8 cellular contexts compared by ENCODE assay signal in genomic region chr2:84481702-84482101, GRCh38. TPM values are rescaled to one million over a fixed set of nuclear protein-coding genes. Genes with fewer than 3 reads are reported as not detected.
A peak's percentile ranks its signal among the peaks of the same experiment; 100 is the strongest.
DNase-seq lines count a peak whose midpoint lies in the region; ATAC-seq and TF ChIP-seq lines count a peak whose summit lies in the region.
"Had no signal": no experiment of that assay in that cellular context is flagged by ENCODE, and none has a peak within 500 bp of the region (broad histone marks: within the 10 kb centered on the region; RNA-seq: fewer than 3 reads in every experiment).

No MANE protein-coding gene starts in this region.

- H3K4me1 Mint-ChIP-seq in activated CD4-positive, alpha-beta T cell treated with anti-CD3 and anti-CD28 coated beads, Interleukin-2, amount 10 ng/mL, durations not matched to agents 24 days and 14 days, result peaks cover 14% of the 10 kb centered on the region

- intact Hi-C loops in activated CD4-positive, alpha-beta T cell treated with anti-CD3 and anti-CD28 coated beads, Interleukin-2, amount 10 ng/mL, durations not matched to agents 24 days and 14 days (cut with micrococcal nuclease), result no loop called here
- intact Hi-C loops in dorsolateral prefrontal cortex (cut with DNase I) (no loop called here), stomach (cut with DNase I; ENCODE audit: low total_unique reads) (no loop called here)

- no peak overlapping the region for H3K4me3 Mint-ChIP-seq in activated CD4-positive, alpha-beta T cell treated with anti-CD3 and anti-CD28 coated beads, Interleukin-2, amount 10 ng/mL, durations not matched to agents 24 days and 14 days

- no peak for TF ChIP-seq EP300 in stomach (IDR thresholded peaks at IDR 0.05)

- H3K27ac Mint-ChIP-seq in activated CD4-positive, alpha-beta T cell treated with anti-CD3 and anti-CD28 coated beads, Interleukin-2, amount 10 ng/mL, durations not matched to agents 24 days and 14 days, result peak overlapping the region; percentile 16

- H3K27me3 ChIP-seq in dorsolateral prefrontal cortex (no peaks in the 10 kb centered on the region), stomach (no peaks in the 10 kb centered on the region)
- H3K27me3 ChIP-seq: cardiac muscle cell had no signal

- H3K9me3 Mint-ChIP-seq in activated CD4-positive, alpha-beta T cell treated with anti-CD3 and anti-CD28 coated beads, Interleukin-2, amount 10 ng/mL, durations not matched to agents 24 days and 14 days, result peaks cover 2% of the 10 kb centered on the region

- ATAC-seq in GM18511 (IDR thresholded peaks at IDR 0.05; ENCODE audit: unreplicated experiment) (no peak), GM21390 (IDR thresholded peaks at IDR 0.05; ENCODE audit: unreplicated experiment) (no peak)

- no peak for TF ChIP-seq CTCF in dorsolateral prefrontal cortex (IDR thresholded peaks at IDR 0.05 in 54 of 56, conservative IDR thresholded peaks at IDR 0.05 in 2 of 56; ENCODE audit: low read depth in 1 of 56, partially characterized antibody in 56 of 56)
- TF ChIP-seq CTCF in stomach (IDR thresholded peaks at IDR 0.05), result no peak

- no peak for TF ChIP-seq POLR2A in stomach (IDR thresholded peaks at IDR 0.05)

- H3K36me3 Mint-ChIP-seq in activated CD4-positive, alpha-beta T cell treated with anti-CD3 and anti-CD28 coated beads, Interleukin-2, amount 10 ng/mL, durations not matched to agents 24 days and 14 days (ENCODE audit: low read depth), result no peaks in the 10 kb centered on the region

- peaks cover 7 to 18% (median 12%) of the 10 kb centered on the region in 4 donors for H3K9me3 ChIP-seq in stomach

- H3K27ac ChIP-seq in dorsolateral prefrontal cortex (peak overlapping the region in 32 of 59 donors; percentile 1 to 74 (median 44)), stomach (no peak overlapping the region)
- H3K27ac ChIP-seq: cardiac muscle cell had no signal

- DNase-seq in HS-27A (ENCODE audit: low read depth) (peak; percentile 74), dorsolateral prefrontal cortex (no peak), skeletal muscle cell (ENCODE audit: low read depth) (peak; percentile 51), stomach (no peak)
- peak; percentile 64 for DNase-seq in activated CD4-positive, alpha-beta T cell treated with anti-CD3 and anti-CD28 coated beads, Interleukin-2, amount 10 ng/mL, durations not matched to agents 24 days and 14 days

- WGBS in stomach, 5 donors, result 39 to 57% (median 47%) methylated on average over 5 of the region's 5 CpGs

- H3K27me3 Mint-ChIP-seq in activated CD4-positive, alpha-beta T cell treated with anti-CD3 and anti-CD28 coated beads, Interleukin-2, amount 10 ng/mL, durations not matched to agents 24 days and 14 days, result peaks cover 2% of the 10 kb centered on the region

- no peaks in the 10 kb centered on the region for H3K36me3 ChIP-seq in stomach
- H3K36me3 ChIP-seq: cardiac muscle cell had no signal

- H3K4me3 ChIP-seq in dorsolateral prefrontal cortex, result no peak overlapping the region
- H3K4me3 ChIP-seq in skeletal muscle cell (ENCODE audit: low read depth, low read length), result no peak overlapping the region
- no peak overlapping the region for H3K4me3 ChIP-seq in stomach
- H3K4me3 ChIP-seq: cardiac muscle cell had no signal

- H3K4me1 ChIP-seq in stomach, result peaks cover 0 to 12% (median 7%) of the 10 kb centered on the region in 4 donors

RNA-seq across cellular contexts. Expression of gene SUCLG1, which starts 22.6 kb away (rescaled TPM):
- total RNA-seq in activated CD4-positive, alpha-beta T cell treated with anti-CD3 and anti-CD28 coated beads, Interleukin-2, amount 10 ng/mL, durations not matched to agents 24 days and 14 days, result 71.9 and 72.6 TPM in 2 replicates
- total RNA-seq in dorsolateral prefrontal cortex, result 10 to 100 TPM; 44.4 to 93.6 (median 71.6) TPM
- total RNA-seq in stomach, result 10 to 100 TPM; 19.6 to 98.6 (median 83.7) TPM
- polyA plus RNA-seq in stomach, result 100 to 1,000 TPM in 2 of 3 donors, 10 to 100 TPM in 1; 89.0 to 115 (median 102) TPM

RNA-seq across cellular contexts. Expression of gene DNAH6, which starts 34.6 kb away (rescaled TPM):
- 0.17 and 0.23 TPM in 2 replicates for total RNA-seq in activated CD4-positive, alpha-beta T cell treated with anti-CD3 and anti-CD28 coated beads, Interleukin-2, amount 10 ng/mL, durations not matched to agents 24 days and 14 days
- 10 to 100 TPM in 95 of 120 experiments, 1 to 10 TPM in 25; 4.3 to 27.0 (median 12.3) TPM for total RNA-seq in dorsolateral prefrontal cortex
- total RNA-seq in stomach, result 1 to 10 TPM in 3 of 5 donors, under 1 TPM in 2; 0.29 to 4.5 (median 1.3) TPM
- polyA plus RNA-seq in stomach, result under 1 TPM; 0.15 to 0.20 (median 0.19) TPM

Comparison
In these comparisons a context has a peak if more than half of its experiments do, and no peak if none do; other contexts are left out.
1. DNase-seq: peak in HS-27A (single experiment), activated CD4-positive, alpha-beta T cell treated with anti-CD3 and anti-CD28 coated beads, Interleukin-2, amount 10 ng/mL, durations not matched to agents 24 days and 14 days (single experiment) and skeletal muscle cell (single experiment); none in dorsolateral prefrontal cortex (0 of 10) and stomach (single experiment).
2. H3K27ac ChIP-seq: peak in dorsolateral prefrontal cortex (32 of 59); none in stomach (0 of 5).